8 cellular contexts compared by ENCODE assay signal in genomic region chr3:129440648-129441190, GRCh38. TPM values are rescaled to one million over a fixed set of nuclear protein-coding genes. Genes with fewer than 3 reads are reported as not detected.
DNase-seq lines count a peak whose midpoint lies in the region; ATAC-seq and TF ChIP-seq lines count a peak whose summit lies in the region.

No MANE protein-coding gene starts in this region.

- H3K79me2 ChIP-seq in hepatocyte = peaks cover 69% of the 10 kb centered on the region

- no peaks in the 10 kb centered on the region for H3K27me3 Mint-ChIP-seq in stimulated activated memory B cell treated with anti-CD40 and anti-IgM and Interleukin-4, amounts not matched to agents 10 μg/mL and 1 μg/mL and 100 μg/mL, for 72 hours

- DNase-seq in NCI-H1105 treated with DMSO at 0.1 percent for 48 hours (lab: John Stamatoyannopoulos, UW) = peak; percentile 46
- DNase-seq in NCI-H1105 (lab: John Stamatoyannopoulos, UW) = no peak
- DNase-seq in hepatocyte (ENCODE audit: low spot score) = no peak
- no peak for DNase-seq in GM10266 (ENCODE audit: extremely low spot score)
- no peak for DNase-seq in central memory CD4-positive, alpha-beta T cell

- no peaks in the 10 kb centered on the region for H3K9me3 ChIP-seq in hepatocyte (ENCODE audit: low read depth)

- peak overlapping the region; percentile 82 for H3K4me2 ChIP-seq in hepatocyte

- H3K9me2 ChIP-seq in hepatocyte (replicated peaks; ENCODE audit: insufficient read depth) = no peaks in the 10 kb centered on the region

- no peak for ATAC-seq in stimulated activated memory B cell treated with anti-CD40 and anti-IgM and Interleukin-4, amounts not matched to agents 10 μg/mL and 1 μg/mL and 100 μg/mL, for 72 hours
- no peak for ATAC-seq in HG03139 (IDR thresholded peaks at IDR 0.05; ENCODE audit: unreplicated experiment)

- WGBS in hepatocyte (ENCODE audit: low lambda C conversion rate, missing lambda C conversion rate) = 15% methylated on average over 7 of the region's 7 CpGs

- TF ChIP-seq CTCF in VCaP (conservative IDR thresholded peaks at IDR 0.05) (no peak), hepatocyte (IDR thresholded peaks at IDR 0.05; ENCODE audit: poor library complexity) (no peak), GM10266 (IDR thresholded peaks at IDR 0.05; ENCODE audit: control insufficient read depth, insufficient read depth, low read depth, missing control alignments) (no peak)

- H2AFZ ChIP-seq in hepatocyte = peak overlapping the region; percentile 38

- no peaks in the 10 kb centered on the region for H3K27me3 ChIP-seq in hepatocyte

- H3K4me1 Mint-ChIP-seq in stimulated activated memory B cell treated with anti-CD40 and anti-IgM and Interleukin-4, amounts not matched to agents 10 μg/mL and 1 μg/mL and 100 μg/mL, for 72 hours = peaks cover 45% of the 10 kb centered on the region

- no peaks in the 10 kb centered on the region for H4K20me1 ChIP-seq in hepatocyte (ENCODE audit: insufficient read depth, poor library complexity, severe bottlenecking)

- H3K36me3 Mint-ChIP-seq in stimulated activated memory B cell treated with anti-CD40 and anti-IgM and Interleukin-4, amounts not matched to agents 10 μg/mL and 1 μg/mL and 100 μg/mL, for 72 hours = peaks cover 21% of the 10 kb centered on the region

- H3K4me3 ChIP-seq in hepatocyte = peak overlapping the region; percentile 26

- H3K36me3 ChIP-seq in hepatocyte (replicated peaks; ENCODE audit: insufficient read depth, low read depth) = no peaks in the 10 kb centered on the region

- peak overlapping the region; percentile 84 for H3K4me3 Mint-ChIP-seq in stimulated activated memory B cell treated with anti-CD40 and anti-IgM and Interleukin-4, amounts not matched to agents 10 μg/mL and 1 μg/mL and 100 μg/mL, for 72 hours

- peaks cover 13% of the 10 kb centered on the region for H3K4me1 ChIP-seq in hepatocyte (ENCODE audit: insufficient read depth)

- peak overlapping the region; percentile 82 for H3K27ac Mint-ChIP-seq in stimulated activated memory B cell treated with anti-CD40 and anti-IgM and Interleukin-4, amounts not matched to agents 10 μg/mL and 1 μg/mL and 100 μg/mL, for 72 hours

- no peaks in the 10 kb centered on the region for H3K9me3 Mint-ChIP-seq in stimulated activated memory B cell treated with anti-CD40 and anti-IgM and Interleukin-4, amounts not matched to agents 10 μg/mL and 1 μg/mL and 100 μg/mL, for 72 hours

- H3K27ac ChIP-seq in VCaP = peak overlapping the region; percentile 87
- H3K27ac ChIP-seq in hepatocyte = peak overlapping the region; percentile 78

RNA-seq across cellular contexts. Expression of gene IFT122, which starts 0.7 kb away (rescaled TPM):
- 14.6 and 17.3 TPM in 2 replicates for total RNA-seq in hepatocyte
- polyA plus RNA-seq in hepatocyte = 11.4 and 15.6 TPM in 2 replicates

RNA-seq across cellular contexts. Expression of gene MBD4, which starts 1.0 kb away (rescaled TPM):
- 25.0 and 27.5 TPM in 2 replicates for total RNA-seq in hepatocyte
- 20.8 and 22.2 TPM in 2 replicates for polyA plus RNA-seq in hepatocyte

RNA-seq across cellular contexts. Expression of gene EFCAB12, which starts 12.3 kb away (rescaled TPM):
- total RNA-seq in hepatocyte = 0.20 and 0.44 TPM in 2 replicates
- polyA plus RNA-seq in hepatocyte = 0.19 and 1.5 TPM in 2 replicates
